Comparison of ENCODE assay signal across 19 cellular contexts in genomic region chr1:63448741-63449140, GRCh38.
DNase-seq lines count a peak whose midpoint lies in the region; ATAC-seq, FAIRE-seq and TF ChIP-seq lines count a peak whose summit lies in the region.
"Had no signal": no experiment of that assay in that cellular context is flagged by ENCODE, and none has a peak within 500 bp of the region (broad histone marks: within the 10 kb centered on the region; RNA-seq: fewer than 3 reads in every experiment).

No MANE protein-coding gene starts in this region.

- no peaks in the 10 kb centered on the region for H3K9me3 ChIP-seq in SK-N-SH

- H3K36me3 ChIP-seq in SK-N-SH (replicated peaks in 1 of 2; ENCODE audit: control insufficient read depth in 1 of 2, insufficient read depth in 2 of 2, low read length in 1 of 2), result peaks cover 3 to 7% of the 10 kb centered on the region in 2 experiments

- H3F3A ChIP-seq in SK-N-SH (replicated peaks; ENCODE audit: insufficient read depth), result peaks cover 6% of the 10 kb centered on the region

- TF ChIP-seq EP300 in SK-N-SH (IDR thresholded peaks at IDR 0.05; ENCODE audit: borderline replicate concordance in 1 of 2, low read depth in 1 of 2, low read length in 1 of 2), result no peak

- H3K4me3 Mint-ChIP-seq in activated CD4-positive, alpha-beta T cell treated with anti-CD3 and anti-CD28 coated beads for 36 hours, result no peak overlapping the region
- no peak overlapping the region for H3K4me3 Mint-ChIP-seq in activated T-cell treated with anti-CD3 and anti-CD28 coated beads, Interleukin-2, amount 50 U/mL, for 72 hours

- H2AFZ ChIP-seq in SK-N-SH (ENCODE audit: low read depth), result no peak overlapping the region

- H3K4me1 ChIP-seq in SK-N-SH (ENCODE audit: control insufficient read depth in 1 of 2, insufficient read depth in 2 of 2, low read depth in 1 of 2, low read length in 1 of 2), result no peaks in the 10 kb centered on the region; a peak in 2 of 4 replicates

- intact Hi-C loops in activated CD4-positive, alpha-beta T cell treated with anti-CD3 and anti-CD28 coated beads for 36 hours (cut with DNase I, micrococcal nuclease), result loop anchor here in 1 of 2 experiments (10.0 kb wide), 1 partner anchor 124 kb away; the partner anchor contains the start of gene FOXD3

- ATAC-seq in SK-N-SH treated with all-trans-retinoic acid at 6 μM for 48 hours (no peak), esophagus mucosa (no peak)
- ATAC-seq in activated CD4-positive, alpha-beta T cell treated with anti-CD3 and anti-CD28 coated beads for 36 hours, result no peak
- no peak for ATAC-seq in activated T-cell treated with anti-CD3 and anti-CD28 coated beads, Interleukin-2, amount 50 U/mL, for 72 hours (replicated peaks in 1 of 2)
- ATAC-seq: HCT116, Panc1, Right ventricle myocardium inferior had no signal

- H3K27me3 ChIP-seq in SK-N-SH (ENCODE audit: insufficient read depth), result no peaks in the 10 kb centered on the region

- no peak overlapping the region for H3K9ac ChIP-seq in SK-N-SH

- no peaks in the 10 kb centered on the region for H3K9me3 Mint-ChIP-seq in activated CD4-positive, alpha-beta T cell treated with anti-CD3 and anti-CD28 coated beads for 36 hours (ENCODE audit: low read depth)
- H3K9me3 Mint-ChIP-seq in activated T-cell treated with anti-CD3 and anti-CD28 coated beads, Interleukin-2, amount 50 U/mL, for 72 hours, result no peaks in the 10 kb centered on the region

- H3K27me3 Mint-ChIP-seq in activated CD4-positive, alpha-beta T cell treated with anti-CD3 and anti-CD28 coated beads for 36 hours, result no peaks in the 10 kb centered on the region
- H3K27me3 Mint-ChIP-seq in activated T-cell treated with anti-CD3 and anti-CD28 coated beads, Interleukin-2, amount 50 U/mL, for 72 hours (ENCODE audit: low read depth), result no peaks in the 10 kb centered on the region

- peaks cover 6% of the 10 kb centered on the region for H3K36me3 Mint-ChIP-seq in activated CD4-positive, alpha-beta T cell treated with anti-CD3 and anti-CD28 coated beads for 36 hours (ENCODE audit: low read depth)
- H3K36me3 Mint-ChIP-seq in activated T-cell treated with anti-CD3 and anti-CD28 coated beads, Interleukin-2, amount 50 U/mL, for 72 hours (ENCODE audit: insufficient read depth in 2 of 2), result peaks cover 0 to 4% of the 10 kb centered on the region in 2 donors

- no peak overlapping the region for H3K4me2 ChIP-seq in SK-N-SH

- H3K4me3 ChIP-seq in SK-N-SH (ENCODE audit: low read depth in 2 of 2, low read length in 1 of 2) (no peak overlapping the region), fibroblast of mammary gland (ENCODE audit: control insufficient read depth, low read depth, low read length) (no peak overlapping the region)

- no peak overlapping the region for H3K27ac Mint-ChIP-seq in activated CD4-positive, alpha-beta T cell treated with anti-CD3 and anti-CD28 coated beads for 36 hours
- no peak overlapping the region for H3K27ac Mint-ChIP-seq in activated T-cell treated with anti-CD3 and anti-CD28 coated beads, Interleukin-2, amount 50 U/mL, for 72 hours

- TF ChIP-seq RAD21 in SK-N-SH (IDR thresholded peaks at IDR 0.05; ENCODE audit: low read length), result no peak

- POLR2A ChIA-PET in SK-N-SH (lab: Yijun Ruan, JAX), result no interaction called here
- POLR2A ChIA-PET in activated CD4-positive, alpha-beta T cell treated with anti-CD3 and anti-CD28 coated beads for 36 hours (lab: Charles Lee), result no interaction called here

- WGBS in SK-N-SH (ENCODE audit: low lambda C conversion rate), result 76% methylated on average over 3 of the region's 3 CpGs

- CTCF ChIA-PET in SK-N-SH (lab: Yijun Ruan, JAX), result no interaction called here
- CTCF ChIA-PET in activated CD4-positive, alpha-beta T cell treated with anti-CD3 and anti-CD28 coated beads for 36 hours (lab: Charles Lee), result no interaction called here

- no peaks in the 10 kb centered on the region for H3K9me2 ChIP-seq in SK-N-SH

- no peaks in the 10 kb centered on the region for H3K79me2 ChIP-seq in SK-N-SH (ENCODE audit: insufficient read depth)

- no peak for TF ChIP-seq CTCF in SK-N-SH (IDR thresholded peaks at IDR 0.05)
- TF ChIP-seq CTCF in fibroblast of mammary gland (conservative IDR thresholded peaks at IDR 0.05; ENCODE audit: control insufficient read depth, insufficient read depth, low read depth, low read length), result no peak

- DNase-seq in SK-N-SH (no peak), RCC 7860 (ENCODE audit: low spot score) (no peak), fibroblast of mammary gland (ENCODE audit: low read depth) (peak; percentile 57), stromal cell of bone marrow (ENCODE audit: low read depth) (peak; percentile 13)
- no peak for DNase-seq in activated CD4-positive, alpha-beta T cell treated with anti-CD3 and anti-CD28 coated beads for 36 hours
- no peak for DNase-seq in activated T-cell treated with anti-CD3 and anti-CD28 coated beads, Interleukin-2, amount 50 U/mL, for 72 hours
- DNase-seq: C1 segment of cervical spinal cord, MM.1S, NCI-H1105, NCI-H1694, NCI-H2107, NCI-H2227 treated with DMSO at 0.1 percent for 48 hours, NCI-H524 treated with DMSO at 0.1 percent for 48 hours had no signal

- FAIRE-seq in RCC 7860 (lab: Jason Lieb, UNC), result peak; percentile 5

- H3K4me1 Mint-ChIP-seq in activated CD4-positive, alpha-beta T cell treated with anti-CD3 and anti-CD28 coated beads for 36 hours, result no peaks in the 10 kb centered on the region
- H3K4me1 Mint-ChIP-seq in activated T-cell treated with anti-CD3 and anti-CD28 coated beads, Interleukin-2, amount 50 U/mL, for 72 hours (ENCODE audit: low read depth), result no peaks in the 10 kb centered on the region

- H4K20me1 ChIP-seq in SK-N-SH (ENCODE audit: insufficient read depth), result no peaks in the 10 kb centered on the region

- no peak overlapping the region for H3K27ac ChIP-seq in SK-N-SH (ENCODE audit: low read depth in 2 of 2, low read length in 1 of 2)
- H3K27ac ChIP-seq: 22Rv1 had no signal

TF ChIP-seq in SK-N-SH treated with all-trans-retinoic acid at 6 μM for 48 hours, 23 proteins besides CTCF, POLR2A, EP300 and RAD21:
- TF ChIP-seq ISL1 (CRISPR knock-in tag; IDR thresholded peaks at IDR 0.05), result no peak
- 0 out of 2 replicates have a peak, but pooled peaks have one; percentile 44 for TF ChIP-seq ZNF70 (CRISPR knock-in tag; IDR thresholded peaks at IDR 0.05)
- no peak for TF ChIP-seq ARNTL (CRISPR knock-in tag; IDR thresholded peaks at IDR 0.05; ENCODE audit: borderline replicate concordance, low read depth)
- no peak for TF ChIP-seq ZC3H10 (CRISPR knock-in tag; IDR thresholded peaks at IDR 0.05)
- TF ChIP-seq PATZ1 (CRISPR knock-in tag; IDR thresholded peaks at IDR 0.05; ENCODE audit: borderline replicate concordance), result no peak
- TF ChIP-seq ESRRG (CRISPR knock-in tag; IDR thresholded peaks at IDR 0.05), result no peak
TF ChIP-seq in SK-N-SH treated with all-trans-retinoic acid at 6 μM for 48 hours: peak in this region for 1.

TF ChIP-seq in SK-N-SH, 30 proteins besides CTCF, POLR2A, EP300 and RAD21 (continues in another document):
- TF ChIP-seq, protein P1, sequence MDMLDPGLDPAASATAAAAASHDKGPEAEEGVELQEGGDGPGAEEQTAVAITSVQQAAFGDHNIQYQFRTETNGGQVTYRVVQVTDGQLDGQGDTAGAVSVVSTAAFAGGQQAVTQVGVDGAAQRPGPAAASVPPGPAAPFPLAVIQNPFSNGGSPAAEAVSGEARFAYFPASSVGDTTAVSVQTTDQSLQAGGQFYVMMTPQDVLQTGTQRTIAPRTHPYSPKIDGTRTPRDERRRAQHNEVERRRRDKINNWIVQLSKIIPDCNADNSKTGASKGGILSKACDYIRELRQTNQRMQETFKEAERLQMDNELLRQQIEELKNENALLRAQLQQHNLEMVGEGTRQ (IDR thresholded peaks at IDR 0.05; ENCODE audit: borderline replicate concordance, low read depth, low read length), result no peak
- TF ChIP-seq RFX5 (IDR thresholded peaks at IDR 0.05; ENCODE audit: low read length) (no peak), PBX3 (IDR thresholded peaks at IDR 0.05) (no peak), RCOR1 (IDR thresholded peaks at IDR 0.05; ENCODE audit: low read length) (no peak), JUND (IDR thresholded peaks at IDR 0.05) (no peak), TAF1 (IDR thresholded peaks at IDR 0.05; ENCODE audit: borderline replicate concordance, low read depth, low read length) (no peak), FOXJ3 (CRISPR knock-in tag; IDR thresholded peaks at IDR 0.05) (no peak), FOSL2 (IDR thresholded peaks at IDR 0.05; ENCODE audit: borderline replicate concordance, low read depth) (no peak), POLR2AphosphoS5 (IDR thresholded peaks at IDR 0.05; ENCODE audit: low read depth, low read length) (no peak), SIN3A (IDR thresholded peaks at IDR 0.05; ENCODE audit: borderline replicate concordance, low read depth, low read length) (no peak), NRF1 (IDR thresholded peaks at IDR 0.05; ENCODE audit: low read depth, low read length) (no peak), CHD2 (IDR thresholded peaks at IDR 0.05; ENCODE audit: low read length, partially characterized antibody) (no peak), GATA2 (CRISPR knock-in tag; IDR thresholded peaks at IDR 0.05) (no peak)
- TF ChIP-seq, protein P2, sequence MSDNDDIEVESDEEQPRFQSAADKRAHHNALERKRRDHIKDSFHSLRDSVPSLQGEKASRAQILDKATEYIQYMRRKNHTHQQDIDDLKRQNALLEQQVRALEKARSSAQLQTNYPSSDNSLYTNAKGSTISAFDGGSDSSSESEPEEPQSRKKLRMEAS (IDR thresholded peaks at IDR 0.05; ENCODE audit: low read depth), result no peak

Comparison
In these comparisons a context has a peak if more than half of its experiments do, and no peak if none do; other contexts are left out.
1. DNase-seq: peak in fibroblast of mammary gland (single experiment) and stromal cell of bone marrow (single experiment); none in SK-N-SH (single experiment), RCC 7860 (single experiment), activated CD4-positive, alpha-beta T cell treated with anti-CD3 and anti-CD28 coated beads for 36 hours (single experiment) and activated T-cell treated with anti-CD3 and anti-CD28 coated beads, Interleukin-2, amount 50 U/mL, for 72 hours (0 of 2).